Comparison of ENCODE assay signal across 8 cellular contexts in the genomic region with DNA sequence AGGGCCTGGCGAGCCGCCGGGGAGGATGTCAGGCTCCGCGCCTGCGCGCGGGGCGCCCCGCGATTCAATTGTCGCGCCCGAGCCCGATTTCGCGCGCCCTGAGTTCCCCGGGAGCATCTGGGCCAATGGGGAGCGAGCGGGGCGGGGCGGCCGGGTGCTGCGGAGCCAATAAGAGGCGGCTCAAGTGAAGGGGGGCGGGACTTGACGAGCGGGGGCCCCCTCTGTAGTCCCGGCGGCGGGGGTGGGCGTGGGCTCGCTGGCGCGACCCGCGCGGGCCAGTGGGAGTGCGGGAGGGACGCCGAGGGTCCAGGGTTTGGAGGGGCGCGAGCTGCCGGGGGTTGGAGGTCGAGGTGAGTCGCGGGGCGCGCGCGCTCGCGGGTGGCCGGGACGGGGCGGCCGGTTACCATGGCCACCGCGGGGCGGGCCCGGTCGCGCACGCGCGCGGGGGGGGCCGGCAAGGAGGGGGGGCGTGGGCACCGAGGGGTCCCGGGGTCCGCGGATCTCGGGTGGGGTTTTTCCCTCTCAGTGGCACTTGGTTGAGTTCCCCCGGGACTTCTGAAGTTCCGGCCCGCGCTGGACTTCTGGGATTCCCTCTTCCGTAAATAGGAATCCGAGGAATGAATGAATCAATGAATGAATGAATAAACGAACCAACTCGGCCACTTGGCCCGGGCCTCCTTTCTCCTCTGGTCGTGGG. TPM values are rescaled to one million over a fixed set of nuclear protein-coding genes. Genes with fewer than 3 reads are reported as not detected.
DNase-seq lines count a peak whose midpoint lies in the region; ATAC-seq, FAIRE-seq and TF ChIP-seq lines count a peak whose summit lies in the region.

No MANE protein-coding gene starts in this region.

- TF ChIP-seq CTCF in GM12865 (IDR thresholded peaks at IDR 0.05; ENCODE audit: insufficient read depth, low read depth, low read length, missing control alignments) (no peak), ascending aorta (IDR thresholded peaks at IDR 0.05) (no peak)

- H3K27me3 ChIP-seq in ascending aorta, result no peaks in the 10 kb centered on the region

- intact Hi-C loops in ascending aorta (cut with DNase I), result loop anchor here (1.0 to 5.0 kb wide), 5 partner anchors 43 to 185 kb away; a partner anchor contains a TSS

- ATAC-seq in HG02938 (IDR thresholded peaks at IDR 0.05; ENCODE audit: unreplicated experiment), result peak; percentile 71

- H3K4me3 ChIP-seq in GM12865 (ENCODE audit: low read depth, low read length) (peak overlapping the region; percentile 92), ascending aorta (peak overlapping the region; percentile 76 to 77)

- H3K4me1 ChIP-seq in ascending aorta, result peaks cover 18 to 22% of the 10 kb centered on the region in 2 donors

- no peak overlapping the region for H3K27ac ChIP-seq in ascending aorta

- no peaks in the 10 kb centered on the region for H3K9me3 ChIP-seq in ascending aorta

- H3K36me3 ChIP-seq in ascending aorta, result no peaks in the 10 kb centered on the region

- FAIRE-seq in urothelium cell line (lab: Jason Lieb, UNC), result no peak

- DNase-seq in GM12865 (ENCODE audit: low read depth) (peak; percentile 96), NCI-H2029 treated with DMSO at 0.1 percent for 48 hours (lab: John Stamatoyannopoulos, UW) (peak; percentile 55), T-helper 22 cell (ENCODE audit: low read depth) (peak; percentile 91), ascending aorta (ENCODE audit: low spot score in 2 of 2) (peak; percentile 71 to 94), hepatic stellate cell (ENCODE audit: low spot score) (peak; percentile 98), putamen (ENCODE audit: low spot score) (peak; percentile 88), urothelium cell line (ENCODE audit: low spot score) (peak; percentile 90)

RNA-seq across cellular contexts. Expression of a gene that starts 0.7 kb away (rescaled TPM):
- total RNA-seq in ascending aorta, result 0.32 TPM

RNA-seq across cellular contexts. Expression of a gene that starts 7.3 kb away (rescaled TPM):
- 8.6 TPM for total RNA-seq in ascending aorta

RNA-seq across cellular contexts. Expression of a gene that starts 42.6 kb away (rescaled TPM):
- total RNA-seq in ascending aorta, result 84.3 TPM

RNA-seq across cellular contexts. Expression of a gene that starts 58.9 kb away (rescaled TPM):
- total RNA-seq in ascending aorta, result 46.0 TPM
